In genomic region chr19:2077398-2077797, GRCh38 we compare ENCODE assay signal across 21 cellular contexts. TPM values are rescaled to one million over a fixed set of nuclear protein-coding genes. Genes with fewer than 3 reads are reported as not detected.
DNase-seq lines count a peak whose midpoint lies in the region; ATAC-seq and TF ChIP-seq lines count a peak whose summit lies in the region.
"Had no signal": no experiment of that assay in that cellular context is flagged by ENCODE, and none has a peak within 500 bp of the region (broad histone marks: within the 10 kb centered on the region; RNA-seq: fewer than 3 reads in every experiment).

No MANE protein-coding gene starts in this region.

- peaks cover 76% of the 10 kb centered on the region for H3K36me3 ChIP-seq in effector memory CD4-positive, alpha-beta T cell (ENCODE audit: control insufficient read depth, insufficient read depth, low read length)

- H3K36me3 Mint-ChIP-seq in activated T-cell treated with anti-CD3 and anti-CD28 coated beads, Interleukin-2, amount 50 U/mL, for 24 hours (ENCODE audit: low read depth): peaks cover 96% of the 10 kb centered on the region
- peaks cover 66 to 74% of the 10 kb centered on the region in 2 donors for H3K36me3 Mint-ChIP-seq in stimulated activated naive B cell treated with anti-CD40 and anti-IgM and Interleukin-4, amounts not matched to agents 10 μg/mL and 1 μg/mL and 100 μg/mL, for 72 hours
- H3K36me3 Mint-ChIP-seq in glutamatergic neuron (ENCODE audit: unreplicated experiment): peaks cover 2% of the 10 kb centered on the region

- peak overlapping the region; percentile 98 for H3K27ac Mint-ChIP-seq in activated T-cell treated with anti-CD3 and anti-CD28 coated beads, Interleukin-2, amount 50 U/mL, for 24 hours
- peak overlapping the region; percentile 51 for H3K27ac Mint-ChIP-seq in stimulated activated naive B cell treated with anti-CD40 and anti-IgM and Interleukin-4, amounts not matched to agents 10 μg/mL and 1 μg/mL and 100 μg/mL, for 72 hours
- no peak overlapping the region for H3K27ac Mint-ChIP-seq in glutamatergic neuron (ENCODE audit: unreplicated experiment)

- TF ChIP-seq POLR2A in GM15510 (IDR thresholded peaks at IDR 0.05; ENCODE audit: borderline replicate concordance, extremely low read depth, insufficient read length): peak; percentile 8

- H3K9me3 ChIP-seq in effector memory CD4-positive, alpha-beta T cell (ENCODE audit: control insufficient read depth, low read length): no peaks in the 10 kb centered on the region

- H3K4me3 ChIP-seq in effector memory CD4-positive, alpha-beta T cell (ENCODE audit: insufficient read depth, low read depth, low read length, poor library complexity, severe bottlenecking): no peak overlapping the region
- H3K4me3 ChIP-seq: GM23248, PC-9 had no signal

- H3K4me1 Mint-ChIP-seq in activated T-cell treated with anti-CD3 and anti-CD28 coated beads, Interleukin-2, amount 50 U/mL, for 24 hours (ENCODE audit: low read depth): peaks cover 42% of the 10 kb centered on the region
- H3K4me1 Mint-ChIP-seq in stimulated activated naive B cell treated with anti-CD40 and anti-IgM and Interleukin-4, amounts not matched to agents 10 μg/mL and 1 μg/mL and 100 μg/mL, for 72 hours: peaks cover 36 to 68% of the 10 kb centered on the region in 2 donors
- no peaks in the 10 kb centered on the region for H3K4me1 Mint-ChIP-seq in glutamatergic neuron (ENCODE audit: low read depth, unreplicated experiment)

- no peak for ATAC-seq in stimulated activated naive B cell treated with anti-CD40 and anti-IgM and Interleukin-4, amounts not matched to agents 10 μg/mL and 1 μg/mL and 100 μg/mL, for 72 hours (replicated peaks)
- ATAC-seq: HCT116, T-cell had no signal

- H3K27me3 ChIP-seq in effector memory CD4-positive, alpha-beta T cell (replicated peaks; ENCODE audit: control insufficient read depth, insufficient read depth, low read length, poor library complexity, severe bottlenecking): no peaks in the 10 kb centered on the region

- no peaks in the 10 kb centered on the region for H3K9me3 Mint-ChIP-seq in activated T-cell treated with anti-CD3 and anti-CD28 coated beads, Interleukin-2, amount 50 U/mL, for 24 hours
- H3K9me3 Mint-ChIP-seq in stimulated activated naive B cell treated with anti-CD40 and anti-IgM and Interleukin-4, amounts not matched to agents 10 μg/mL and 1 μg/mL and 100 μg/mL, for 72 hours: no peaks in the 10 kb centered on the region
- peaks cover 2% of the 10 kb centered on the region for H3K9me3 Mint-ChIP-seq in glutamatergic neuron (ENCODE audit: unreplicated experiment)
- H3K9me3 Mint-ChIP-seq: T-cell had no signal

- H3K27me3 Mint-ChIP-seq in activated T-cell treated with anti-CD3 and anti-CD28 coated beads, Interleukin-2, amount 50 U/mL, for 24 hours: no peaks in the 10 kb centered on the region
- H3K27me3 Mint-ChIP-seq in stimulated activated naive B cell treated with anti-CD40 and anti-IgM and Interleukin-4, amounts not matched to agents 10 μg/mL and 1 μg/mL and 100 μg/mL, for 72 hours: no peaks in the 10 kb centered on the region
- peaks cover under 1% of the 10 kb centered on the region for H3K27me3 Mint-ChIP-seq in glutamatergic neuron (ENCODE audit: unreplicated experiment)
- H3K27me3 Mint-ChIP-seq: T-cell had no signal

- TF ChIP-seq CTCF in glutamatergic neuron (IDR thresholded peaks at IDR 0.05; ENCODE audit: partially characterized antibody, unreplicated experiment): no peak

- no peak for DNase-seq in activated T-cell treated with anti-CD3 and anti-CD28 coated beads, Interleukin-2, amount 50 U/mL, for 24 hours
- no peak for DNase-seq in activated T-cell treated with anti-CD3 and anti-CD28 coated beads for 4 hours
- DNase-seq in effector memory CD4-positive, alpha-beta T cell: no peak
- no peak for DNase-seq in stimulated activated naive B cell treated with anti-CD40 and anti-IgM and Interleukin-4, amounts not matched to agents 10 μg/mL and 1 μg/mL and 100 μg/mL, for 72 hours
- DNase-seq in glutamatergic neuron: no peak
- no peak for DNase-seq in stimulated activated CD4-positive, alpha-beta T cell treated with anti-CD3 and anti-CD28 coated beads, Interleukin-4, amount 100 ng/mL, for 1 hour
- DNase-seq in KG1 (lab: John Stamatoyannopoulos, UW): no peak
- DNase-seq: 8988T, C1 segment of cervical spinal cord, DMS53, GM23248, KBM-7, NCI-H1048, NCI-H1436 treated with DMSO at 0.1 percent for 48 hours, NCI-H2029 treated with DMSO at 0.1 percent for 48 hours, NCI-H510A treated with DMSO at 0.1 percent for 48 hours, NCI-H82, PC-9, T-cell had no signal

- H3K27ac ChIP-seq in effector memory CD4-positive, alpha-beta T cell (ENCODE audit: insufficient read depth, low read length, poor library complexity, severe bottlenecking): peak overlapping the region; percentile 18
- H3K27ac ChIP-seq: GM23248, PC-9 had no signal

- no peak overlapping the region for H3K4me3 Mint-ChIP-seq in activated T-cell treated with anti-CD3 and anti-CD28 coated beads, Interleukin-2, amount 50 U/mL, for 24 hours
- no peak overlapping the region for H3K4me3 Mint-ChIP-seq in stimulated activated naive B cell treated with anti-CD40 and anti-IgM and Interleukin-4, amounts not matched to agents 10 μg/mL and 1 μg/mL and 100 μg/mL, for 72 hours
- H3K4me3 Mint-ChIP-seq in glutamatergic neuron (ENCODE audit: unreplicated experiment): no peak overlapping the region
- H3K4me3 Mint-ChIP-seq: T-cell had no signal

- H3K4me1 ChIP-seq in effector memory CD4-positive, alpha-beta T cell (ENCODE audit: control insufficient read depth, insufficient read depth, low read length, poor library complexity, severe bottlenecking): peaks cover 26% of the 10 kb centered on the region

RNA-seq across cellular contexts. Expression of gene MOB3A, which starts 18.7 kb away (rescaled TPM):
- 66.0 TPM for total RNA-seq in glutamatergic neuron (ENCODE audit: unreplicated experiment)

RNA-seq across cellular contexts. Expression of gene IZUMO4, which starts 19.3 kb away (rescaled TPM):
- total RNA-seq in glutamatergic neuron (ENCODE audit: unreplicated experiment): 10.6 TPM

RNA-seq across cellular contexts. Expression of gene MKNK2, which starts 26.4 kb away (rescaled TPM):
- 149 TPM for total RNA-seq in glutamatergic neuron (ENCODE audit: unreplicated experiment)
